ENCODE assay signal across 8 cellular contexts in the genomic region with DNA sequence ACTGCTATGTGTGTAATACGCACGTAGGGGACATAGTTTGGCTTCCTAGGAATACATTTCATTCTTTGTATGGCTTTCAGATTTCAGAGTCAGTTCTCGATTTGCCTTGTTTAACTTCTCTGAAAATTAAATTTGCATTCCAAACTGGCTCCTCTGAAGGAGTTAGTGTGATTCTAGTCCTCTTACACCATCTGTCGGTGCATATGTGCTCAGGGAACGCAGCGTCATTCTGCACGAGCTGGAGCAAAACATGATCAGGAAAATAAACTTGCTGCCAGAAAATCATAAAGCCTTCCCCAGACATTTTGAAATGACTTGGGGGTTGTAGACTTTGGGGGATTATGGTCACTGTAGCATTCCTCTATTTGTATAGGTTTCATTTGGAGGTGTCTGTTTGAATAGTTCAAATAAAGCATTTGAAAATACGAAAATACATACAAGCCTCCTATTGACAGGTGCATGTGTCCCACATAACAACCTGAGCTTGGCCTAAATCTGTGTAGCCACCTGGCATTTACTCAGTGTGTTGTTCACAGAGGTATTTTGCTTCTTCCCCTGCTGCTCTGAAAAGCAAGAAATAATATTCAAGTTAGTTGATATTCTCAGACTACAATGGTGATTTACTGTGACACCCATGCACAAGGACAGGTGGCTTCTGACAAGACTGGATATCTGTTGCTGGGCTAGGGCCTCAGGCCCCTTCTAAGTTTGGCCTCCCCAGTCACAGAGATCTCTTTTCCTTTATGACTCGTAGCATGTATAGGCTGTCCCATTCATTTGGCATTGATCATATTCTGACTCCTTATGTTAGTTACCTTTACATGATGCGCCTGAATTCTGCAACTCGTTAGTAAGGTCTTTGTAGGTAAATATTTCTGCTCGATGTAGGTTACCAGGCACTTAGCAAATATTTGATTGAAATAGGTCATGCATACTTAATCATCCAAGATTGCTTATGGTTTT.
DNase-seq lines count a peak whose midpoint lies in the region; ATAC-seq, FAIRE-seq and TF ChIP-seq lines count a peak whose summit lies in the region.

No MANE protein-coding gene starts in this region.

- H3K27ac ChIP-seq in CD8-positive, alpha-beta T cell (ENCODE audit: low read depth, low read length): no peak overlapping the region
- H3K27ac ChIP-seq in lower lobe of right lung: no peak overlapping the region

- H3K36me3 Mint-ChIP-seq in CD8-positive, alpha-beta T cell: peaks cover 87% of the 10 kb centered on the region
- peaks cover 26% of the 10 kb centered on the region for H3K36me3 Mint-ChIP-seq in mesothelial cell of epicardium

- H3K4me1 Mint-ChIP-seq in CD8-positive, alpha-beta T cell (ENCODE audit: low read depth): peaks cover 59% of the 10 kb centered on the region
- H3K4me1 Mint-ChIP-seq in mesothelial cell of epicardium: no peaks in the 10 kb centered on the region

- no peak for ATAC-seq in CD8-positive, alpha-beta T cell
- ATAC-seq in lower lobe of right lung: no peak
- ATAC-seq in GM21737 (IDR thresholded peaks at IDR 0.05; ENCODE audit: unreplicated experiment): no peak
- no peak for ATAC-seq in HG02623 (IDR thresholded peaks at IDR 0.05; ENCODE audit: unreplicated experiment)

- CTCF ChIA-PET in CD8-positive, alpha-beta T cell (lab: Charles Lee): no interaction called here

- peak overlapping the region; percentile 84 for H3K27ac Mint-ChIP-seq in CD8-positive, alpha-beta T cell
- H3K27ac Mint-ChIP-seq in mesothelial cell of epicardium: no peak overlapping the region

- intact Hi-C loops in CD8-positive, alpha-beta T cell (cut with DNase I, micrococcal nuclease): loop anchor here in 1 of 2 experiments (5.0 kb wide), 1 partner anchor 217 kb away; no protein-coding TSS in a partner anchor
- intact Hi-C loops in lower lobe of right lung (cut with DNase I): no loop called here

- H3K4me3 Mint-ChIP-seq in CD8-positive, alpha-beta T cell: no peak overlapping the region
- no peak overlapping the region for H3K4me3 Mint-ChIP-seq in mesothelial cell of epicardium

- POLR2A ChIA-PET in CD8-positive, alpha-beta T cell (lab: Charles Lee): no interaction called here

- no peaks in the 10 kb centered on the region for H3K27me3 Mint-ChIP-seq in CD8-positive, alpha-beta T cell (ENCODE audit: low read depth)
- H3K27me3 Mint-ChIP-seq in mesothelial cell of epicardium (ENCODE audit: low read depth): no peaks in the 10 kb centered on the region

- H3K36me3 ChIP-seq in CD8-positive, alpha-beta T cell (ENCODE audit: insufficient read depth, low read length): peaks cover 44% of the 10 kb centered on the region
- H3K36me3 ChIP-seq in bronchial epithelial cell (ENCODE audit: control insufficient read depth, insufficient read depth, low read length) (no peaks in the 10 kb centered on the region), lower lobe of right lung (peaks cover 11% of the 10 kb centered on the region)

- FAIRE-seq in bronchial epithelial cell (lab: Jason Lieb, UNC): no peak

- no peak overlapping the region for H3K4me3 ChIP-seq in CD8-positive, alpha-beta T cell (ENCODE audit: low read depth, low read length)
- H3K4me3 ChIP-seq in bronchial epithelial cell (ENCODE audit: low read depth, low read length): no peak overlapping the region
- H3K4me3 ChIP-seq in lower lobe of right lung: no peak overlapping the region

- H3K4me1 ChIP-seq in CD8-positive, alpha-beta T cell (ENCODE audit: insufficient read depth, low read length): peaks cover 11% of the 10 kb centered on the region
- H3K4me1 ChIP-seq in lower lobe of right lung: no peaks in the 10 kb centered on the region

- no peak for DNase-seq in CD8-positive, alpha-beta T cell
- DNase-seq in NCI-H2107 (lab: John Stamatoyannopoulos, UW): peak; percentile 50
- peak; percentile 68 for DNase-seq in bronchial epithelial cell (ENCODE audit: low read depth)
- DNase-seq in lower lobe of right lung: no peak
- DNase-seq in mesothelial cell of epicardium (ENCODE audit: low spot score in 2 of 2, unreplicated experiment in 2 of 2): no peak
- no peak for DNase-seq in mucosa of gallbladder (ENCODE audit: low spot score)

- no peaks in the 10 kb centered on the region for H3K27me3 ChIP-seq in CD8-positive, alpha-beta T cell (ENCODE audit: insufficient read depth, low read length)
- H3K27me3 ChIP-seq in bronchial epithelial cell (ENCODE audit: control insufficient read depth, insufficient read depth, low read length): no peaks in the 10 kb centered on the region
- no peaks in the 10 kb centered on the region for H3K27me3 ChIP-seq in lower lobe of right lung (ENCODE audit: low read depth)

- peaks cover 11% of the 10 kb centered on the region for H3K9me3 Mint-ChIP-seq in CD8-positive, alpha-beta T cell
- H3K9me3 Mint-ChIP-seq in mesothelial cell of epicardium: peaks cover 17% of the 10 kb centered on the region

- H3K9me3 ChIP-seq in CD8-positive, alpha-beta T cell (ENCODE audit: low read length): peaks cover 4% of the 10 kb centered on the region
- H3K9me3 ChIP-seq in lower lobe of right lung: peaks cover 6% of the 10 kb centered on the region

- no peak for TF ChIP-seq CTCF in CD8-positive, alpha-beta T cell (IDR thresholded peaks at IDR 0.05)
- TF ChIP-seq CTCF in bronchial epithelial cell (IDR thresholded peaks at IDR 0.05; ENCODE audit: insufficient read depth, low read length, severe bottlenecking) (peak; percentile 61), lower lobe of right lung (IDR thresholded peaks at IDR 0.05) (peak; percentile 27), mesothelial cell of epicardium (IDR thresholded peaks at IDR 0.05; ENCODE audit: unreplicated experiment) (no peak)

Comparison
In these comparisons a context has a peak if more than half of its experiments do, and no peak if none do; other contexts are left out.
1. DNase-seq: peak in NCI-H2107 (single experiment) and bronchial epithelial cell (single experiment); none in CD8-positive, alpha-beta T cell (0 of 7), lower lobe of right lung (single experiment), mesothelial cell of epicardium (0 of 2) and mucosa of gallbladder (single experiment).
2. CTCF ChIP-seq: peak in bronchial epithelial cell (single experiment) and lower lobe of right lung (single experiment); none in CD8-positive, alpha-beta T cell (single experiment) and mesothelial cell of epicardium (single experiment).